In the genomic region with DNA sequence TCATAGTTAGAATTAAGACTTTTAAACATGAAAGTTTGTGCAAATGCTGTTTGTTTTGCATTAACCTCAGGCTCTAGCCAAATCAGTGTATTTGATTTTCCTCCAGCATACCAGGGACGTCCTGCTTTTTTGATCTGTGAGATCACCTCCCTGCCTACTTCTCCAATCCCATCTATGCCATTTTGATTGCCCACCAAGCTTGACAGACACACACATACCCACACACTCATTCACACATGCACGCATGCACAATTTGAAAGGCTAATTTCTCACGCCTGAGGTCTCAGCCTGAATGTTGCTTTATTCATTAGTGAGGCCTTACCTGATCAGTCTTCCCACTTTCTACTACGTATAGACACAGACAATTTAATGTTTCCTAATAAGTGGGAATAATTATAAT, we compare ENCODE assay signal across 19 cellular contexts. TPM values are rescaled to one million over a fixed set of nuclear protein-coding genes. Genes with fewer than 3 reads are reported as not detected.
DNase-seq lines count a peak whose midpoint lies in the region; ATAC-seq, FAIRE-seq and TF ChIP-seq lines count a peak whose summit lies in the region.
"Had no signal": no experiment of that assay in that cellular context is flagged by ENCODE, and none has a peak within 500 bp of the region (broad histone marks: within the 10 kb centered on the region; RNA-seq: fewer than 3 reads in every experiment).

No MANE protein-coding gene starts in this region.

- H3K36me3 Mint-ChIP-seq in natural killer cell: no peaks in the 10 kb centered on the region
- H3K36me3 Mint-ChIP-seq in stimulated activated naive B cell treated with anti-CD40 and anti-IgM and Interleukin-4, amounts not matched to agents 10 μg/mL and 1 μg/mL and 100 μg/mL, for 72 hours: peaks cover 13 to 17% of the 10 kb centered on the region in 2 donors
- peaks cover 0 to 74% (median 9%) of the 10 kb centered on the region in 3 donors for H3K36me3 Mint-ChIP-seq in naive thymus-derived CD8-positive, alpha-beta T cell

- peaks cover 11 to 17% of the 10 kb centered on the region in 2 donors for H3K4me1 Mint-ChIP-seq in natural killer cell
- H3K4me1 Mint-ChIP-seq in stimulated activated naive B cell treated with anti-CD40 and anti-IgM and Interleukin-4, amounts not matched to agents 10 μg/mL and 1 μg/mL and 100 μg/mL, for 72 hours: peaks cover 0 to 1% of the 10 kb centered on the region in 2 donors
- peaks cover 5 to 11% (median 8%) of the 10 kb centered on the region in 4 donors for H3K4me1 Mint-ChIP-seq in naive thymus-derived CD8-positive, alpha-beta T cell

- intact Hi-C loops in natural killer cell (cut with micrococcal nuclease): no loop called here

- TF ChIP-seq CTCF in bronchial epithelial cell (IDR thresholded peaks at IDR 0.05; ENCODE audit: insufficient read depth, low read length, severe bottlenecking) (no peak), natural killer cell (IDR thresholded peaks at IDR 0.05) (no peak)

- peak overlapping the region; percentile 22 to 29 for H3K27ac Mint-ChIP-seq in natural killer cell
- H3K27ac Mint-ChIP-seq in stimulated activated naive B cell treated with anti-CD40 and anti-IgM and Interleukin-4, amounts not matched to agents 10 μg/mL and 1 μg/mL and 100 μg/mL, for 72 hours: peak overlapping the region; percentile 2
- peak overlapping the region in 5 of 10 donors; percentile 11 to 86 (median 61) for H3K27ac Mint-ChIP-seq in naive thymus-derived CD8-positive, alpha-beta T cell

- ATAC-seq in natural killer cell: no peak
- ATAC-seq in stimulated activated naive B cell treated with anti-CD40 and anti-IgM and Interleukin-4, amounts not matched to agents 10 μg/mL and 1 μg/mL and 100 μg/mL, for 72 hours (replicated peaks): no peak
- ATAC-seq in HG03280 (IDR thresholded peaks at IDR 0.05; ENCODE audit: unreplicated experiment): no peak
- no peak for ATAC-seq in naive thymus-derived CD8-positive, alpha-beta T cell
- ATAC-seq: SK-N-SH treated with all-trans-retinoic acid at 6 μM for 48 hours had no signal

- H3K36me3 ChIP-seq in bronchial epithelial cell (ENCODE audit: control insufficient read depth, insufficient read depth, low read length): peaks cover 2% of the 10 kb centered on the region

- no peaks in the 10 kb centered on the region for H3K9me3 Mint-ChIP-seq in natural killer cell
- H3K9me3 Mint-ChIP-seq in stimulated activated naive B cell treated with anti-CD40 and anti-IgM and Interleukin-4, amounts not matched to agents 10 μg/mL and 1 μg/mL and 100 μg/mL, for 72 hours: no peaks in the 10 kb centered on the region
- H3K9me3 Mint-ChIP-seq in naive thymus-derived CD8-positive, alpha-beta T cell: no peaks in the 10 kb centered on the region

- POLR2A ChIA-PET in naive thymus-derived CD8-positive, alpha-beta T cell (lab: Charles Lee): no interaction called here

- peak; percentile 16 for FAIRE-seq in HTR-8/SVneo (lab: Jason Lieb, UNC)
- peak; percentile 28 for FAIRE-seq in bronchial epithelial cell (lab: Jason Lieb, UNC)

- H3K27me3 ChIP-seq in bronchial epithelial cell (ENCODE audit: control insufficient read depth, insufficient read depth, low read length): no peaks in the 10 kb centered on the region
- H3K27me3 ChIP-seq: BE2C had no signal

- DNase-seq in HTR-8/SVneo (ENCODE audit: insufficient read length, low spot score): no peak
- no peak for DNase-seq in bronchial epithelial cell (ENCODE audit: low read depth)
- no peak for DNase-seq in natural killer cell
- no peak for DNase-seq in stimulated activated naive B cell treated with anti-CD40 and anti-IgM and Interleukin-4, amounts not matched to agents 10 μg/mL and 1 μg/mL and 100 μg/mL, for 72 hours
- no peak for DNase-seq in NCI-H510A (lab: John Stamatoyannopoulos, UW)
- no peak for DNase-seq in naive thymus-derived CD8-positive, alpha-beta T cell
- DNase-seq: ACHN, BE2C, EL, HCEC 1CT, KBM-7, NCI-H146, NCI-H2107, NCI-H345, NCI-H69, PC-9, Right ventricle myocardium superior had no signal

- H3K4me3 Mint-ChIP-seq in natural killer cell: no peak overlapping the region
- no peak overlapping the region for H3K4me3 Mint-ChIP-seq in stimulated activated naive B cell treated with anti-CD40 and anti-IgM and Interleukin-4, amounts not matched to agents 10 μg/mL and 1 μg/mL and 100 μg/mL, for 72 hours
- no peak overlapping the region for H3K4me3 Mint-ChIP-seq in naive thymus-derived CD8-positive, alpha-beta T cell

- H3K4me3 ChIP-seq in bronchial epithelial cell (ENCODE audit: low read depth, low read length): no peak overlapping the region
- H3K4me3 ChIP-seq: PC-9 had no signal

- no peaks in the 10 kb centered on the region for H3K27me3 Mint-ChIP-seq in natural killer cell (ENCODE audit: low read depth in 2 of 2)
- H3K27me3 Mint-ChIP-seq in stimulated activated naive B cell treated with anti-CD40 and anti-IgM and Interleukin-4, amounts not matched to agents 10 μg/mL and 1 μg/mL and 100 μg/mL, for 72 hours: no peaks in the 10 kb centered on the region
- no peaks in the 10 kb centered on the region for H3K27me3 Mint-ChIP-seq in naive thymus-derived CD8-positive, alpha-beta T cell

RNA-seq across cellular contexts. Expression of gene CDK13, which starts 53.5 kb away (rescaled TPM):
- total RNA-seq in bronchial epithelial cell (50.3 and 65.2 TPM in 2 replicates), natural killer cell (100 to 1,000 TPM; 149 to 179 (median 163) TPM)
- 100 to 1,000 TPM; 100 to 102 TPM for total RNA-seq in naive thymus-derived CD8-positive, alpha-beta T cell
- 10 to 100 TPM; 26.1 to 38.0 (median 33.6) TPM for polyA plus RNA-seq in naive thymus-derived CD8-positive, alpha-beta T cell
